ENCODE assay signal across 8 cellular contexts in the genomic region with DNA sequence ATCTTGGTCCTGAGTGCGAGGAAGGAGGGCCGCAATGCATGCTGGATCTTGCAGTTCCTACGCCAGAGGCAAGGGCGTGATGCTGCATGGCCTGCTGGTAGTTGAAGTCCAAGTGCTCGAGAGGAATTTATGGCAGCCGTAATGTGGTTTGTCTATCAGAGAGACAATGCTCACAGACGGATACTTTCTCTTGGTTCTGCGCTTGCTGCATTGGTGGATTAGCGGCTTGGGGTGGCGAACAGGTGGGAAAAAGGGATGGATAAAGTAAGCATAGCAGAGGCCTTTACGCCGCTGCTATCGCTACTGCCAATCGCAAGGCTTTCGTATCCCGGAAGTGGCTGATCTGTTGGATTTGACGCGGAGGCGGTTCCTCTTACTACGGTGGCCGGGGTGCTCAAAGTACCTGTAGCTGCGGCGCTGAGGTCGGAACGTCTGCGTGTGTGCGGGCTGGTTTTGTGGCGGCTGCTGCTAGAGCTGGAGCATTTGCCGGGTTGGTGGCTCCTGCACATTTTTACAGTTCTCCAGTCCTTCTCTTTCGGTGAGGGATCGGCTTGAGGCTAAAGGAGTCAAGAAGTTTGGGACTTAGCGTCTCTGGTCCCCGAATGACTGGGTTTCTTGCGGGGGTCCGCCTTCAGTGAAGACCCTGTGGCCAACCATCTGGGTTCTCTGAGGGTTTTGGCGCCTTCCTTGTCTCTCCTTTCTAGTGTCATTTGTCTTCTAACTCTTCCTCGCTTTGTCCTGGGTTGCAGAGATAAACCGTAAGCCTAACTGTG. TPM values are rescaled to one million over a fixed set of nuclear protein-coding genes. Genes with fewer than 3 reads are reported as not detected.
DNase-seq lines count a peak whose midpoint lies in the region; ATAC-seq, FAIRE-seq and TF ChIP-seq lines count a peak whose summit lies in the region.

A gene with protein sequence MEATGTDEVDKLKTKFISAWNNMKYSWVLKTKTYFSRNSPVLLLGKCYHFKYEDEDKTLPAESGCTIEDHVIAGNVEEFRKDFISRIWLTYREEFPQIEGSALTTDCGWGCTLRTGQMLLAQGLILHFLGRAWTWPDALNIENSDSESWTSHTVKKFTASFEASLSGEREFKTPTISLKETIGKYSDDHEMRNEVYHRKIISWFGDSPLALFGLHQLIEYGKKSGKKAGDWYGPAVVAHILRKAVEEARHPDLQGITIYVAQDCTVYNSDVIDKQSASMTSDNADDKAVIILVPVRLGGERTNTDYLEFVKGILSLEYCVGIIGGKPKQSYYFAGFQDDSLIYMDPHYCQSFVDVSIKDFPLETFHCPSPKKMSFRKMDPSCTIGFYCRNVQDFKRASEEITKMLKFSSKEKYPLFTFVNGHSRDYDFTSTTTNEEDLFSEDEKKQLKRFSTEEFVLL (plus strand): TSS at position 397 of the 773 bp plus-strand sequence. CDS start 19,655 bp downstream, outside the sequence.

- no peak within 1 kb of the TSS for H3K27ac Mint-ChIP-seq in activated CD4-positive, alpha-beta T cell treated with anti-CD3 and anti-CD28 coated beads for 36 hours

- H3K4me3 Mint-ChIP-seq in activated CD4-positive, alpha-beta T cell treated with anti-CD3 and anti-CD28 coated beads for 36 hours: no peak within 1 kb of the TSS

- no peaks in the 10 kb centered on the region for H3K36me3 ChIP-seq in BE2C
- no peaks in the 10 kb centered on the region for H3K36me3 ChIP-seq in colonic mucosa

- H3K27me3 ChIP-seq in BE2C (no peaks in the 10 kb centered on the region), colonic mucosa (no peaks in the 10 kb centered on the region), layer of hippocampus (ENCODE audit: control insufficient read depth, insufficient read depth, low read length) (no peaks in the 10 kb centered on the region)

- H3K4me3 ChIP-seq in BE2C (ENCODE audit: low read depth, low read length): peak within 1 kb of the TSS; percentile 88
- peak within 1 kb of the TSS; percentile 55 for H3K4me3 ChIP-seq in colonic mucosa

- H3K36me3 Mint-ChIP-seq in activated CD4-positive, alpha-beta T cell treated with anti-CD3 and anti-CD28 coated beads for 36 hours (ENCODE audit: low read depth): no peaks in the 10 kb centered on the region

- H3K27ac ChIP-seq in colonic mucosa (peak within 1 kb of the TSS; percentile 92), layer of hippocampus (ENCODE audit: low read depth, low read length) (peak within 1 kb of the TSS; percentile 96)

- peaks cover 10% of the 10 kb centered on the region for H3K27me3 Mint-ChIP-seq in activated CD4-positive, alpha-beta T cell treated with anti-CD3 and anti-CD28 coated beads for 36 hours

- TF ChIP-seq CTCF in BE2C (IDR thresholded peaks at IDR 0.05; ENCODE audit: low read depth, low read length): no peak
- TF ChIP-seq CTCF in colonic mucosa (IDR thresholded peaks at IDR 0.05): peak; percentile 12

- FAIRE-seq in GM19239 (lab: Jason Lieb, UNC): peak; percentile 99

- no peaks in the 10 kb centered on the region for H3K9me3 Mint-ChIP-seq in activated CD4-positive, alpha-beta T cell treated with anti-CD3 and anti-CD28 coated beads for 36 hours (ENCODE audit: low read depth)

- no peaks in the 10 kb centered on the region for H3K9me3 ChIP-seq in BE2C
- no peaks in the 10 kb centered on the region for H3K9me3 ChIP-seq in colonic mucosa

- H3K4me1 Mint-ChIP-seq in activated CD4-positive, alpha-beta T cell treated with anti-CD3 and anti-CD28 coated beads for 36 hours: peaks cover 17% of the 10 kb centered on the region

- peak within 1 kb of the TSS; percentile 73 to 93 for H3K9ac ChIP-seq in colonic mucosa (ENCODE audit: low read depth in 2 of 2, low read length in 2 of 2)

- POLR2A ChIA-PET in activated CD4-positive, alpha-beta T cell treated with anti-CD3 and anti-CD28 coated beads for 36 hours (lab: Charles Lee): no interaction called here

- ATAC-seq in HG03442 (IDR thresholded peaks at IDR 0.05; ENCODE audit: unreplicated experiment): peak; percentile 96
- ATAC-seq in activated CD4-positive, alpha-beta T cell treated with anti-CD3 and anti-CD28 coated beads for 36 hours: peak; percentile 99

- no peaks in the 10 kb centered on the region for H3K4me1 ChIP-seq in BE2C
- no peaks in the 10 kb centered on the region for H3K4me1 ChIP-seq in colonic mucosa

- CTCF ChIA-PET in activated CD4-positive, alpha-beta T cell treated with anti-CD3 and anti-CD28 coated beads for 36 hours (lab: Charles Lee): interaction anchor here (0.7 to 0.9 kb wide), 2 partner anchors 737 to 965 kb away, joined by 3 read pairs; no protein-coding TSS in a partner anchor

- intact Hi-C loops in activated CD4-positive, alpha-beta T cell treated with anti-CD3 and anti-CD28 coated beads for 36 hours (cut with DNase I, micrococcal nuclease): loop anchor here (1.0 to 10.0 kb wide), 7 partner anchors 96 to 1699 kb away; a partner anchor contains a TSS
- intact Hi-C loops in colonic mucosa (cut with DNase I): no loop called here

- DNase-seq in BE2C: peak; percentile 86
- DNase-seq in GM19239 (ENCODE audit: insufficient read length, low spot score): peak; percentile 90
- peak; percentile 98 for DNase-seq in NCI-H510A treated with DMSO at 0.1 percent for 48 hours (lab: John Stamatoyannopoulos, UW)
- peak; percentile 96 for DNase-seq in activated CD4-positive, alpha-beta T cell treated with anti-CD3 and anti-CD28 coated beads for 36 hours
- DNase-seq in colonic mucosa: peak; percentile 98
- peak; percentile 76 to 86 for DNase-seq in stimulated activated CD4-positive, alpha-beta T cell treated with anti-CD3 and anti-CD28 coated beads, Interleukin-1b, Interleukin-23, amount 100 ng/mL, for 4 hours (ENCODE audit: low read depth in 2 of 2)

RNA-seq across cellular contexts. Expression of the gene that starts here (rescaled TPM):
- polyA plus RNA-seq in BE2C (2012; ENCODE audit: insufficient read depth, insufficient read length, low read depth): 5.5 TPM
- 10 to 100 TPM; 16.2 to 17.7 TPM for total RNA-seq in activated CD4-positive, alpha-beta T cell treated with anti-CD3 and anti-CD28 coated beads for 36 hours
- 10 to 100 TPM in 1 of 2 donors, 1 to 10 TPM in 1; 9.5 to 12.4 TPM for total RNA-seq in colonic mucosa

Comparison
In these comparisons a context has a peak if more than half of its experiments do, and no peak if none do; other contexts are left out.
1. Peak in every context shown above with its lines: DNase-seq, ATAC-seq, H3K4me3 ChIP-seq and H3K27ac ChIP-seq.